1 cellular context compared by ENCODE assay signal in the genomic region with DNA sequence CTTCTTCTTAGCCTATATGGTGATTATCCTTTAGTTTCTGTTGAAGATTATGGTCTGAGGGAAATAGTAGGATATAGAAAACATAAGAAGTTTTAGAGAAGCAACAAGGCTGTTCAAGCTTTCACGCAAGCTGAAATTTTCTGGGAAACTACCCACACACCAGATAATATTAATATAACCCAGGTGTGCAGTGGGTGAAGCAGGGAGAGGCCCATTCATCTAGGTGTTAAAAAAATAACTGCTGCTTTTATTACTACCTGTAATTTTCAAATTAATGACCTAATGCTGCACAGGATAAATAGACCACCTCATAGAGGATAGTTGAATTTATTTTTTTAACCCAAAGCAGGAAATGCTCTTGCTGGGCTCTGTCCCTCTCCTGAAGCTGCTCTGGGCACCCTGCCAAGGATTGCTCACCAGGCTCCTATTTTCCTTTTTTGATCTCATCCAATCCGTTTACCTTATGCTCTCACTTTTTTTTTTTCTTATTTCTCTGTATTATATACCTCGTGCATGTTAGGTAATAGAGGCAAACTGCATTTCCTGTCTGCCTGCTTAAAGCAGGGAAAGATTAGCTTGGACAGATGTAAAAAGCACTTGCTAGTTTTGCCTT.
A peak's percentile ranks its signal among the peaks of the same experiment; 100 is the strongest.
TF ChIP-seq lines count a peak whose summit lies in the region.

No MANE protein-coding gene starts in this region.

TF ChIP-seq in HEK293, 187 proteins besides CTCF, POLR2A, EP300 and RAD21 (continued from another document and continues in another):
- TF ChIP-seq, protein P1, sequence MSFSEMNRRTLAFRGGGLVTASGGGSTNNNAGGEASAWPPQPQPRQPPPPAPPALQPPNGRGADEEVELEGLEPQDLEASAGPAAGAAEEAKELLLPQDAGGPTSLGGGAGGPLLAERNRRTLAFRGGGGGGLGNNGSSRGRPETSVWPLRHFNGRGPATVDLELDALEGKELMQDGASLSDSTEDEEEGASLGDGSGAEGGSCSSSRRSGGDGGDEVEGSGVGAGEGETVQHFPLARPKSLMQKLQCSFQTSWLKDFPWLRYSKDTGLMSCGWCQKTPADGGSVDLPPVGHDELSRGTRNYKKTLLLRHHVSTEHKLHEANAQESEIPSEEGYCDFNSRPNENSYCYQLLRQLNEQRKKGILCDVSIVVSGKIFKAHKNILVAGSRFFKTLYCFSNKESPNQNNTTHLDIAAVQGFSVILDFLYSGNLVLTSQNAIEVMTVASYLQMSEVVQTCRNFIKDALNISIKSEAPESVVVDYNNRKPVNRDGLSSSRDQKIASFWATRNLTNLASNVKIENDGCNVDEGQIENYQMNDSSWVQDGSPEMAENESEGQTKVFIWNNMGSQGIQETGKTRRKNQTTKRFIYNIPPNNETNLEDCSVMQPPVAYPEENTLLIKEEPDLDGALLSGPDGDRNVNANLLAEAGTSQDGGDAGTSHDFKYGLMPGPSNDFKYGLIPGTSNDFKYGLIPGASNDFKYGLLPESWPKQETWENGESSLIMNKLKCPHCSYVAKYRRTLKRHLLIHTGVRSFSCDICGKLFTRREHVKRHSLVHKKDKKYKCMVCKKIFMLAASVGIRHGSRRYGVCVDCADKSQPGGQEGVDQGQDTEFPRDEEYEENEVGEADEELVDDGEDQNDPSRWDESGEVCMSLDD (tag by site-specific recombination; IDR thresholded peaks at IDR 0.05), result no peak
- TF ChIP-seq, protein P2, sequence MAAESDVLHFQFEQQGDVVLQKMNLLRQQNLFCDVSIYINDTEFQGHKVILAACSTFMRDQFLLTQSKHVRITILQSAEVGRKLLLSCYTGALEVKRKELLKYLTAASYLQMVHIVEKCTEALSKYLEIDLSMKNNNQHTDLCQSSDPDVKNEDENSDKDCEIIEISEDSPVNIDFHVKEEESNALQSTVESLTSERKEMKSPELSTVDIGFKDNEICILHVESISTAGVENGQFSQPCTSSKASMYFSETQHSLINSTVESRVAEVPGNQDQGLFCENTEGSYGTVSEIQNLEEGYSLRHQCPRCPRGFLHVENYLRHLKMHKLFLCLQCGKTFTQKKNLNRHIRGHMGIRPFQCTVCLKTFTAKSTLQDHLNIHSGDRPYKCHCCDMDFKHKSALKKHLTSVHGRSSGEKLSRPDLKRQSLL (tag by site-specific recombination; IDR thresholded peaks at IDR 0.05), result no peak
- TF ChIP-seq, protein P3, sequence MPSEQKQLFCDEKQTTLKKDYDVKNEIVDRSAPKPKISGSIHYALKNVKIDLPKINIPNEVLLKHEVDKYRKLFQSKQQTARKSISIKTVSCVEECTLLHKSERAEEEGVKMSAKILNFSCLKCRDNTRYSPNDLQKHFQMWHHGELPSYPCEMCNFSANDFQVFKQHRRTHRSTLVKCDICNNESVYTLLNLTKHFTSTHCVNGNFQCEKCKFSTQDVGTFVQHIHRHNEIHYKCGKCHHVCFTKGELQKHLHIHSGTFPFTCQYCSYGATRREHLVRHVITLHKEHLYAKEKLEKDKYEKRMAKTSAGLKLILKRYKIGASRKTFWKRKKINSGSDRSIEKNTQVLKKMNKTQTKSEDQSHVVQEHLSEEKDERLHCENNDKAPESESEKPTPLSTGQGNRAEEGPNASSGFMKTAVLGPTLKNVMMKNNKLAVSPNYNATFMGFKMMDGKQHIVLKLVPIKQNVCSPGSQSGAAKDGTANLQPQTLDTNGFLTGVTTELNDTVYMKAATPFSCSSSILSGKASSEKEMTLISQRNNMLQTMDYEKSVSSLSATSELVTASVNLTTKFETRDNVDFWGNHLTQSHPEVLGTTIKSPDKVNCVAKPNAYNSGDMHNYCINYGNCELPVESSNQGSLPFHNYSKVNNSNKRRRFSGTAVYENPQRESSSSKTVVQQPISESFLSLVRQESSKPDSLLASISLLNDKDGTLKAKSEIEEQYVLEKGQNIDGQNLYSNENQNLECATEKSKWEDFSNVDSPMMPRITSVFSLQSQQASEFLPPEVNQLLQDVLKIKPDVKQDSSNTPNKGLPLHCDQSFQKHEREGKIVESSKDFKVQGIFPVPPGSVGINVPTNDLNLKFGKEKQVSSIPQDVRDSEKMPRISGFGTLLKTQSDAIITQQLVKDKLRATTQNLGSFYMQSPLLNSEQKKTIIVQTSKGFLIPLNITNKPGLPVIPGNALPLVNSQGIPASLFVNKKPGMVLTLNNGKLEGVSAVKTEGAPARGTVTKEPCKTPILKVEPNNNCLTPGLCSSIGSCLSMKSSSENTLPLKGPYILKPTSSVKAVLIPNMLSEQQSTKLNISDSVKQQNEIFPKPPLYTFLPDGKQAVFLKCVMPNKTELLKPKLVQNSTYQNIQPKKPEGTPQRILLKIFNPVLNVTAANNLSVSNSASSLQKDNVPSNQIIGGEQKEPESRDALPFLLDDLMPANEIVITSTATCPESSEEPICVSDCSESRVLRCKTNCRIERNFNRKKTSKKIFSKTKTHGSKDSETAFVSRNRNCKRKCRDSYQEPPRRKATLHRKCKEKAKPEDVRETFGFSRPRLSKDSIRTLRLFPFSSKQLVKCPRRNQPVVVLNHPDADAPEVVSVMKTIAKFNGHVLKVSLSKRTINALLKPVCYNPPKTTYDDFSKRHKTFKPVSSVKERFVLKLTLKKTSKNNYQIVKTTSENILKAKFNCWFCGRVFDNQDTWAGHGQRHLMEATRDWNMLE (tag by site-specific recombination; conservative IDR thresholded peaks at IDR 0.05; ENCODE audit: low read depth), result 0 out of 2 replicates have a peak, but pooled peaks have one; percentile 30
- TF ChIP-seq SP2 (tag by site-specific recombination; IDR thresholded peaks at IDR 0.05), result no peak
- peak; percentile 56; the same call in 1 of the 2 replicates for TF ChIP-seq ZNF366 (tag by site-specific recombination; conservative IDR thresholded peaks at IDR 0.05)
- no peak for TF ChIP-seq ZBTB1 (tag by site-specific recombination; IDR thresholded peaks at IDR 0.05)
- peak; percentile 62; the same call in 1 of the 2 replicates for TF ChIP-seq ZNF184 (tag by site-specific recombination; IDR thresholded peaks at IDR 0.05)
- TF ChIP-seq ZNF19 (tag by site-specific recombination; IDR thresholded peaks at IDR 0.05; ENCODE audit: low read depth), result no peak
- TF ChIP-seq, protein P4, sequence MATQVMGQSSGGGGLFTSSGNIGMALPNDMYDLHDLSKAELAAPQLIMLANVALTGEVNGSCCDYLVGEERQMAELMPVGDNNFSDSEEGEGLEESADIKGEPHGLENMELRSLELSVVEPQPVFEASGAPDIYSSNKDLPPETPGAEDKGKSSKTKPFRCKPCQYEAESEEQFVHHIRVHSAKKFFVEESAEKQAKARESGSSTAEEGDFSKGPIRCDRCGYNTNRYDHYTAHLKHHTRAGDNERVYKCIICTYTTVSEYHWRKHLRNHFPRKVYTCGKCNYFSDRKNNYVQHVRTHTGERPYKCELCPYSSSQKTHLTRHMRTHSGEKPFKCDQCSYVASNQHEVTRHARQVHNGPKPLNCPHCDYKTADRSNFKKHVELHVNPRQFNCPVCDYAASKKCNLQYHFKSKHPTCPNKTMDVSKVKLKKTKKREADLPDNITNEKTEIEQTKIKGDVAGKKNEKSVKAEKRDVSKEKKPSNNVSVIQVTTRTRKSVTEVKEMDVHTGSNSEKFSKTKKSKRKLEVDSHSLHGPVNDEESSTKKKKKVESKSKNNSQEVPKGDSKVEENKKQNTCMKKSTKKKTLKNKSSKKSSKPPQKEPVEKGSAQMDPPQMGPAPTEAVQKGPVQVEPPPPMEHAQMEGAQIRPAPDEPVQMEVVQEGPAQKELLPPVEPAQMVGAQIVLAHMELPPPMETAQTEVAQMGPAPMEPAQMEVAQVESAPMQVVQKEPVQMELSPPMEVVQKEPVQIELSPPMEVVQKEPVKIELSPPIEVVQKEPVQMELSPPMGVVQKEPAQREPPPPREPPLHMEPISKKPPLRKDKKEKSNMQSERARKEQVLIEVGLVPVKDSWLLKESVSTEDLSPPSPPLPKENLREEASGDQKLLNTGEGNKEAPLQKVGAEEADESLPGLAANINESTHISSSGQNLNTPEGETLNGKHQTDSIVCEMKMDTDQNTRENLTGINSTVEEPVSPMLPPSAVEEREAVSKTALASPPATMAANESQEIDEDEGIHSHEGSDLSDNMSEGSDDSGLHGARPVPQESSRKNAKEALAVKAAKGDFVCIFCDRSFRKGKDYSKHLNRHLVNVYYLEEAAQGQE (tag by site-specific recombination; IDR thresholded peaks at IDR 0.05), result peak; percentile 53; the same call in 1 of the 2 replicates
- TF ChIP-seq, protein P5, sequence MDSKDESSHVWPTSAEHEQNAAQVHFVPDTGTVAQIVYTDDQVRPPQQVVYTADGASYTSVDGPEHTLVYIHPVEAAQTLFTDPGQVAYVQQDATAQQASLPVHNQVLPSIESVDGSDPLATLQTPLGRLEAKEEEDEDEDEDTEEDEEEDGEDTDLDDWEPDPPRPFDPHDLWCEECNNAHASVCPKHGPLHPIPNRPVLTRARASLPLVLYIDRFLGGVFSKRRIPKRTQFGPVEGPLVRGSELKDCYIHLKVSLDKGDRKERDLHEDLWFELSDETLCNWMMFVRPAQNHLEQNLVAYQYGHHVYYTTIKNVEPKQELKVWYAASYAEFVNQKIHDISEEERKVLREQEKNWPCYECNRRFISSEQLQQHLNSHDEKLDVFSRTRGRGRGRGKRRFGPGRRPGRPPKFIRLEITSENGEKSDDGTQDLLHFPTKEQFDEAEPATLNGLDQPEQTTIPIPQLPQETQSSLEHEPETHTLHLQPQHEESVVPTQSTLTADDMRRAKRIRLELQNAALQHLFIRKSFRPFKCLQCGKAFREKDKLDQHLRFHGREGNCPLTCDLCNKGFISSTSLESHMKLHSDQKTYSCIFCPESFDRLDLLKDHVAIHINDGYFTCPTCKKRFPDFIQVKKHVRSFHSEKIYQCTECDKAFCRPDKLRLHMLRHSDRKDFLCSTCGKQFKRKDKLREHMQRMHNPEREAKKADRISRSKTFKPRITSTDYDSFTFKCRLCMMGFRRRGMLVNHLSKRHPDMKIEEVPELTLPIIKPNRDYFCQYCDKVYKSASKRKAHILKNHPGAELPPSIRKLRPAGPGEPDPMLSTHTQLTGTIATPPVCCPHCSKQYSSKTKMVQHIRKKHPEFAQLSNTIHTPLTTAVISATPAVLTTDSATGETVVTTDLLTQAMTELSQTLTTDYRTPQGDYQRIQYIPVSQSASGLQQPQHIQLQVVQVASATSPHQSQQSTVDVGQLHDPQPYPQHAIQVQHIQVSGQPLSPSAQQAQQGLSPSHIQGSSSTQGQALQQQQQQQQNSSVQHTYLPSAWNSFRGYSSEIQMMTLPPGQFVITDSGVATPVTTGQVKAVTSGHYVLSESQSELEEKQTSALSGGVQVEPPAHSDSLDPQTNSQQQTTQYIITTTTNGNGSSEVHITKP (tag by site-specific recombination; IDR thresholded peaks at IDR 0.05), result 0 out of 2 replicates have a peak, but pooled peaks have one; percentile 21
- TF ChIP-seq ZBTB17 (tag by site-specific recombination; IDR thresholded peaks at IDR 0.05), result 0 out of 2 replicates have a peak, but pooled peaks have one; percentile 18
- peak; percentile 64; the same call in 1 of the 2 replicates for TF ChIP-seq ZNF561 (tag by site-specific recombination; IDR thresholded peaks at IDR 0.05; ENCODE audit: borderline replicate concordance)
- no peak for TF ChIP-seq ZNF48 (tag by site-specific recombination; IDR thresholded peaks at IDR 0.05)
- peak; percentile 46; the same call in 1 of the 2 replicates for TF ChIP-seq ZIC2 (tag by site-specific recombination; IDR thresholded peaks at IDR 0.05)
- peak; percentile 17; the same call in 1 of the 2 replicates for TF ChIP-seq ZNF558 (tag by site-specific recombination; IDR thresholded peaks at IDR 0.05)
- no peak for TF ChIP-seq ZNF311 (tag by site-specific recombination; IDR thresholded peaks at IDR 0.05; ENCODE audit: borderline replicate concordance)
- TF ChIP-seq ZNF133 (tag by site-specific recombination; IDR thresholded peaks at IDR 0.05), result no peak
- no peak for TF ChIP-seq ZFP69B (tag by site-specific recombination; IDR thresholded peaks at IDR 0.05)
- TF ChIP-seq KLF16 (tag by site-specific recombination; IDR thresholded peaks at IDR 0.05), result no peak
- TF ChIP-seq ZNF214 (tag by site-specific recombination; IDR thresholded peaks at IDR 0.05; ENCODE audit: borderline replicate concordance), result 0 out of 2 replicates have a peak, but pooled peaks have one; percentile 22
- TF ChIP-seq ZNF530 (tag by site-specific recombination; IDR thresholded peaks at IDR 0.05; ENCODE audit: low read depth), result no peak
- peak; percentile 29; the same call in 1 of the 2 replicates for TF ChIP-seq OSR2 (tag by site-specific recombination; IDR thresholded peaks at IDR 0.05)
- no peak for TF ChIP-seq ZNF132 (tag by site-specific recombination; IDR thresholded peaks at IDR 0.05; ENCODE audit: borderline replicate concordance)
- 0 out of 2 replicates have a peak, but pooled peaks have one; percentile 10 for TF ChIP-seq ZNF335 (tag by site-specific recombination; conservative IDR thresholded peaks at IDR 0.05)
- 0 out of 2 replicates have a peak, but pooled peaks have one; percentile 40 for TF ChIP-seq PRDM1 (tag by site-specific recombination; IDR thresholded peaks at IDR 0.05)
- TF ChIP-seq ZNF140 (tag by site-specific recombination; IDR thresholded peaks at IDR 0.05), result no peak
- 0 out of 2 replicates have a peak, but pooled peaks have one; percentile 10 for TF ChIP-seq IKZF3 (tag by site-specific recombination; IDR thresholded peaks at IDR 0.05)
- TF ChIP-seq, protein P6, sequence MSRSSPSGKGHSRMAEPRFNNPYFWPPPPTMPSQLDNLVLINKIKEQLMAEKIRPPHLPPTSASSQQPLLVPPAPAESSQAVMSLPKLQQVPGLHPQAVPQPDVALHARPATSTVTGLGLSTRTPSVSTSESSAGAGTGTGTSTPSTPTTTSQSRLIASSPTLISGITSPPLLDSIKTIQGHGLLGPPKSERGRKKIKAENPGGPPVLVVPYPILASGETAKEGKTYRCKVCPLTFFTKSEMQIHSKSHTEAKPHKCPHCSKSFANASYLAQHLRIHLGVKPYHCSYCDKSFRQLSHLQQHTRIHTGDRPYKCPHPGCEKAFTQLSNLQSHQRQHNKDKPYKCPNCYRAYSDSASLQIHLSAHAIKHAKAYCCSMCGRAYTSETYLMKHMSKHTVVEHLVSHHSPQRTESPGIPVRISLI (tag by site-specific recombination; IDR thresholded peaks at IDR 0.05), result peak; percentile 94
- TF ChIP-seq, protein P7, sequence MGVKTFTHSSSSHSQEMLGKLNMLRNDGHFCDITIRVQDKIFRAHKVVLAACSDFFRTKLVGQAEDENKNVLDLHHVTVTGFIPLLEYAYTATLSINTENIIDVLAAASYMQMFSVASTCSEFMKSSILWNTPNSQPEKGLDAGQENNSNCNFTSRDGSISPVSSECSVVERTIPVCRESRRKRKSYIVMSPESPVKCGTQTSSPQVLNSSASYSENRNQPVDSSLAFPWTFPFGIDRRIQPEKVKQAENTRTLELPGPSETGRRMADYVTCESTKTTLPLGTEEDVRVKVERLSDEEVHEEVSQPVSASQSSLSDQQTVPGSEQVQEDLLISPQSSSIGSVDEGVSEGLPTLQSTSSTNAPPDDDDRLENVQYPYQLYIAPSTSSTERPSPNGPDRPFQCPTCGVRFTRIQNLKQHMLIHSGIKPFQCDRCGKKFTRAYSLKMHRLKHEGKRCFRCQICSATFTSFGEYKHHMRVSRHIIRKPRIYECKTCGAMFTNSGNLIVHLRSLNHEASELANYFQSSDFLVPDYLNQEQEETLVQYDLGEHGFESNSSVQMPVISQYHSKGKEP (tag by site-specific recombination; IDR thresholded peaks at IDR 0.05), result peak; percentile 31; the same call in 1 of the 2 replicates
- TF ChIP-seq GLIS1 (tag by site-specific recombination; IDR thresholded peaks at IDR 0.05), result peak; percentile 74
- TF ChIP-seq ZNF621 (tag by site-specific recombination; IDR thresholded peaks at IDR 0.05), result no peak
- TF ChIP-seq GLIS2 (tag by site-specific recombination; IDR thresholded peaks at IDR 0.05), result no peak
